ENCODE assay signal across 1 cellular context in the genomic region with DNA sequence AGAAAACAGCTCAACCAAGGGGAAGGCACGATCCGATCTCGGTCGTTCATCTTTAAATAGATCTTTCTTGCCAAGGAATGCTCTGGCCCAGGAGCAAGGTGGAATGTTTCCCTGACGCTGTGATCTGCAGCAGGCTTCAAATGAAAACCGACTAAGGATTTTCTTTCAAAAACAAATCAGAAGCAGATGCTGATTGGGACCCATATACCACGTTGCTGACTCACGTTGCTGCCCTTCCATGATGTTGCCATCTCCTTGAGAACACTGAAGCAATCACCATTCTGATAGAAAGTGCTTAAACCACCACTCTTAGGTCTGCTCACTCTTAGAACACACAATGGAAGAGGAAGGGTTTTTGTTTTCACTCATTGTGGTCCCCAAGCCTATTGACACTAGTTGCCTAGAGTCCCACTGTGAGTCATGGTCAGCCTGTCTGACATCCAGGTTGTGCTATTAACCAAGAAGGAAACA.
TF ChIP-seq lines count a peak whose summit lies in the region.

No MANE protein-coding gene starts in this region.

TF ChIP-seq in IMR-90, 13 proteins besides CTCF, POLR2A, EP300 and RAD21:
- TF ChIP-seq CHD1 (IDR thresholded peaks at IDR 0.05; ENCODE audit: low read depth, low read length) = no peak
- TF ChIP-seq CEBPB (IDR thresholded peaks at IDR 0.05; ENCODE audit: low read depth, low read length) = no peak
- TF ChIP-seq SMC3 (IDR thresholded peaks at IDR 0.05; ENCODE audit: low read depth, low read length) = no peak
- no peak for TF ChIP-seq RCOR1 (IDR thresholded peaks at IDR 0.05; ENCODE audit: insufficient replicate concordance, low read length)
- no peak for TF ChIP-seq MAFK (IDR thresholded peaks at IDR 0.05; ENCODE audit: low read depth, low read length)
- no peak for TF ChIP-seq MAZ (IDR thresholded peaks at IDR 0.05; ENCODE audit: borderline replicate concordance, low read depth, low read length)
- no peak for TF ChIP-seq NFE2L2 (IDR thresholded peaks at IDR 0.05; ENCODE audit: low read depth, low read length)
- no peak for TF ChIP-seq BHLHE40 (IDR thresholded peaks at IDR 0.05; ENCODE audit: low read depth, low read length)
- TF ChIP-seq RFX5 (IDR thresholded peaks at IDR 0.05; ENCODE audit: low read depth, low read length) = no peak
- TF ChIP-seq MXI1 (IDR thresholded peaks at IDR 0.05; ENCODE audit: borderline replicate concordance, low read depth, low read length) = no peak
- TF ChIP-seq, protein P1, sequence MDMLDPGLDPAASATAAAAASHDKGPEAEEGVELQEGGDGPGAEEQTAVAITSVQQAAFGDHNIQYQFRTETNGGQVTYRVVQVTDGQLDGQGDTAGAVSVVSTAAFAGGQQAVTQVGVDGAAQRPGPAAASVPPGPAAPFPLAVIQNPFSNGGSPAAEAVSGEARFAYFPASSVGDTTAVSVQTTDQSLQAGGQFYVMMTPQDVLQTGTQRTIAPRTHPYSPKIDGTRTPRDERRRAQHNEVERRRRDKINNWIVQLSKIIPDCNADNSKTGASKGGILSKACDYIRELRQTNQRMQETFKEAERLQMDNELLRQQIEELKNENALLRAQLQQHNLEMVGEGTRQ (IDR thresholded peaks at IDR 0.05; ENCODE audit: low read depth, low read length) = no peak
- no peak for TF ChIP-seq ELK1 (IDR thresholded peaks at IDR 0.05; ENCODE audit: borderline replicate concordance, low read depth, low read length)
- TF ChIP-seq FOS (IDR thresholded peaks at IDR 0.05; ENCODE audit: low read depth, low read length) = no peak
